17 cellular contexts compared by ENCODE assay signal in the genomic region with DNA sequence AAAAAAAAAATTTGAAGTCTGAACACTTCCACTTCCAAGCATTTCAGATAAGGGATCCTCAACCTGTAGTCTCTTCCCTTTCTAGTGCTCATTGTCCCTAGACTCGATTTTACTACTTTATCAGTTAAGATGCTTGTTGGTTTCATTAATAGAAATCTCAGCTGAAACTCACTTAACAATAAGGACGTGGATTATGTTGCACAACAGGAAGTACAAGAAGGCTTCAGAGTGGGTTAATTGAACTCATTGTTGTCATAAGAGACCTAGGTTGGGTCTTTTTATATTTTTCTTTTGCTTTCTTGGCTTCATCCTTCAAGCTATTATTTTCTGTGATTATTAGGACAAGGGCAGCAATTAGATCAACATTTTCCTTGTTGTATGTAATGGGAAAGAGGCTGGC.
A peak's percentile ranks its signal among the peaks of the same experiment; 100 is the strongest.
DNase-seq lines count a peak whose midpoint lies in the region; ATAC-seq and TF ChIP-seq lines count a peak whose summit lies in the region.
"Had no signal": no experiment of that assay in that cellular context is flagged by ENCODE, and none has a peak within 500 bp of the region (broad histone marks: within the 10 kb centered on the region; RNA-seq: fewer than 3 reads in every experiment).

No MANE protein-coding gene starts in this region.

- H3K9me3 Mint-ChIP-seq in GM23338 = no peaks in the 10 kb centered on the region
- no peaks in the 10 kb centered on the region for H3K9me3 Mint-ChIP-seq in activated CD4-positive, alpha-beta memory T cell treated with anti-CD3 and anti-CD28 coated beads, Interleukin-2, amount 10 ng/mL, durations not matched to agents 7 days and 5 days

- no peaks in the 10 kb centered on the region for H3K36me3 ChIP-seq in GM23338 (ENCODE audit: insufficient read depth)
- no peaks in the 10 kb centered on the region for H3K36me3 ChIP-seq in upper lobe of right lung
- no peaks in the 10 kb centered on the region for H3K36me3 ChIP-seq in esophagus squamous epithelium
- H3K36me3 ChIP-seq: HAP-1, SJSA1 had no signal

- no peak for TF ChIP-seq CTCF in GM23338 (conservative IDR thresholded peaks at IDR 0.05; ENCODE audit: low read depth in 2 of 2)
- no peak for TF ChIP-seq CTCF in fibroblast of pulmonary artery (IDR thresholded peaks at IDR 0.05; ENCODE audit: low read length, missing control alignments)
- no peak for TF ChIP-seq CTCF in upper lobe of right lung (IDR thresholded peaks at IDR 0.05)
- no peak for TF ChIP-seq CTCF in esophagus squamous epithelium (IDR thresholded peaks at IDR 0.05)

- no peak overlapping the region for H3K27ac ChIP-seq in GM23338 (ENCODE audit: low read depth)
- H3K27ac ChIP-seq in upper lobe of right lung = no peak overlapping the region
- no peak overlapping the region for H3K27ac ChIP-seq in esophagus squamous epithelium
- H3K27ac ChIP-seq: C4-2B, SJSA1 had no signal

- WGBS in esophagus squamous epithelium, 2 donors = 58 to 67% methylated on average over 2 of the region's 2 CpGs

- no peaks in the 10 kb centered on the region for H3K9me2 ChIP-seq in GM23338 (ENCODE audit: insufficient read depth)

- DNase-seq in NCI-H1105 treated with DMSO at 0.1 percent for 48 hours (lab: John Stamatoyannopoulos, UW) (peak; percentile 81), NCI-H1105 (lab: John Stamatoyannopoulos, UW) (no peak), GM23338 (ENCODE audit: low spot score) (no peak), NCI-H2227 treated with DMSO at 0.1 percent for 48 hours (lab: John Stamatoyannopoulos, UW) (peak; percentile 69), fibroblast of pulmonary artery (ENCODE audit: low read depth) (peak; percentile 45), upper lobe of right lung (no peak), esophagus squamous epithelium (lab: John Stamatoyannopoulos, UW) (no peak)
- DNase-seq in activated CD4-positive, alpha-beta memory T cell treated with anti-CD3 and anti-CD28 coated beads, Interleukin-2, amount 10 ng/mL, durations not matched to agents 7 days and 5 days = no peak
- DNase-seq: DMS 273 treated with DMSO at 0.1 percent for 48 hours, Karpas-422, MM.1S, NCI-H2081 treated with DMSO at 0.1 percent for 48 hours, NCI-H69, SW 1271 had no signal

- H3K27ac Mint-ChIP-seq in GM23338 = 0 out of 2 replicates have a peak overlapping the region, but pooled peaks have one; percentile 43
- no peak overlapping the region for H3K27ac Mint-ChIP-seq in activated CD4-positive, alpha-beta memory T cell treated with anti-CD3 and anti-CD28 coated beads, Interleukin-2, amount 10 ng/mL, durations not matched to agents 7 days and 5 days

- no peak overlapping the region for H3K4me3 Mint-ChIP-seq in GM23338
- H3K4me3 Mint-ChIP-seq in activated CD4-positive, alpha-beta memory T cell treated with anti-CD3 and anti-CD28 coated beads, Interleukin-2, amount 10 ng/mL, durations not matched to agents 7 days and 5 days = no peak overlapping the region

- no peak for ATAC-seq in GM23338
- ATAC-seq in upper lobe of right lung = no peak

- H3F3A ChIP-seq in GM23338 (replicated peaks; ENCODE audit: low read depth) = no peaks in the 10 kb centered on the region

- H3K4me3 ChIP-seq in GM23338 (no peak overlapping the region), fibroblast of pulmonary artery (replicated peaks; ENCODE audit: low read depth, low read length) (no peak overlapping the region), upper lobe of right lung (no peak overlapping the region), esophagus squamous epithelium (no peak overlapping the region)
- H3K4me3 ChIP-seq: HAP-1, SJSA1 had no signal

- no peaks in the 10 kb centered on the region for H3K27me3 ChIP-seq in GM23338 (ENCODE audit: insufficient read depth)
- H3K27me3 ChIP-seq in upper lobe of right lung = no peaks in the 10 kb centered on the region
- no peaks in the 10 kb centered on the region for H3K27me3 ChIP-seq in esophagus squamous epithelium
- H3K27me3 ChIP-seq: SJSA1 had no signal

- peaks cover 7% of the 10 kb centered on the region; the same call in 1 of the 2 replicates for H3K4me1 ChIP-seq in GM23338 (ENCODE audit: insufficient read depth)
- no peaks in the 10 kb centered on the region for H3K4me1 ChIP-seq in upper lobe of right lung
- H3K4me1 ChIP-seq in esophagus squamous epithelium = peaks cover 0 to 40% (median 0%) of the 10 kb centered on the region in 3 donors
- H3K4me1 ChIP-seq: SJSA1 had no signal

- H3K9me3 ChIP-seq in upper lobe of right lung = no peaks in the 10 kb centered on the region
- H3K9me3 ChIP-seq in esophagus squamous epithelium = no peaks in the 10 kb centered on the region
- H3K9me3 ChIP-seq: HAP-1, SJSA1 had no signal

- CTCF ChIA-PET in activated CD4-positive, alpha-beta memory T cell treated with anti-CD3 and anti-CD28 coated beads, Interleukin-2, amount 10 ng/mL, durations not matched to agents 7 days and 5 days (lab: Charles Lee) = no interaction called here

- H3K4me1 Mint-ChIP-seq in GM23338 = peaks cover 33% of the 10 kb centered on the region
- peaks cover 29% of the 10 kb centered on the region for H3K4me1 Mint-ChIP-seq in activated CD4-positive, alpha-beta memory T cell treated with anti-CD3 and anti-CD28 coated beads, Interleukin-2, amount 10 ng/mL, durations not matched to agents 7 days and 5 days

- intact Hi-C loops in upper lobe of right lung (cut with DNase I) = no loop called here
- intact Hi-C loops in esophagus squamous epithelium (cut with DNase I) = no loop called here

- 0 out of 2 replicates have a peak, but pooled peaks cover 5% of the 10 kb centered on the region for H3K79me2 ChIP-seq in GM23338 (replicated peaks; ENCODE audit: insufficient read depth)

- TF ChIP-seq POLR2A in esophagus squamous epithelium (IDR thresholded peaks at IDR 0.05) = no peak

- no peak overlapping the region for H3K4me2 ChIP-seq in GM23338

- H2AFZ ChIP-seq in GM23338 = no peak overlapping the region

- POLR2A ChIA-PET in activated CD4-positive, alpha-beta memory T cell treated with anti-CD3 and anti-CD28 coated beads, Interleukin-2, amount 10 ng/mL, durations not matched to agents 7 days and 5 days (lab: Charles Lee) = no interaction called here

- no peaks in the 10 kb centered on the region for H4K20me1 ChIP-seq in GM23338 (replicated peaks; ENCODE audit: insufficient read depth)

- no peaks in the 10 kb centered on the region for H3K27me3 Mint-ChIP-seq in GM23338 (ENCODE audit: insufficient read depth, low read depth, poor library complexity)
- H3K27me3 Mint-ChIP-seq in activated CD4-positive, alpha-beta memory T cell treated with anti-CD3 and anti-CD28 coated beads, Interleukin-2, amount 10 ng/mL, durations not matched to agents 7 days and 5 days = no peaks in the 10 kb centered on the region

- H3K36me3 Mint-ChIP-seq in GM23338 (ENCODE audit: low read depth) = no peaks in the 10 kb centered on the region
- peaks cover 3% of the 10 kb centered on the region for H3K36me3 Mint-ChIP-seq in activated CD4-positive, alpha-beta memory T cell treated with anti-CD3 and anti-CD28 coated beads, Interleukin-2, amount 10 ng/mL, durations not matched to agents 7 days and 5 days (ENCODE audit: low read depth)

TF ChIP-seq in GM23338, 12 proteins besides CTCF, POLR2A, EP300 and RAD21:
- no peak for TF ChIP-seq ZNF114 (CRISPR knock-in tag; IDR thresholded peaks at IDR 0.05)

Comparison
In these comparisons a context has a peak if more than half of its experiments do, and no peak if none do; other contexts are left out.
1. DNase-seq: peak in NCI-H1105 treated with DMSO at 0.1 percent for 48 hours (single experiment), NCI-H2227 treated with DMSO at 0.1 percent for 48 hours (single experiment) and fibroblast of pulmonary artery (single experiment); none in NCI-H1105 (single experiment), GM23338 (single experiment), upper lobe of right lung (single experiment), esophagus squamous epithelium (single experiment) and activated CD4-positive, alpha-beta memory T cell treated with anti-CD3 and anti-CD28 coated beads, Interleukin-2, amount 10 ng/mL, durations not matched to agents 7 days and 5 days (single experiment).